In the genomic region with DNA sequence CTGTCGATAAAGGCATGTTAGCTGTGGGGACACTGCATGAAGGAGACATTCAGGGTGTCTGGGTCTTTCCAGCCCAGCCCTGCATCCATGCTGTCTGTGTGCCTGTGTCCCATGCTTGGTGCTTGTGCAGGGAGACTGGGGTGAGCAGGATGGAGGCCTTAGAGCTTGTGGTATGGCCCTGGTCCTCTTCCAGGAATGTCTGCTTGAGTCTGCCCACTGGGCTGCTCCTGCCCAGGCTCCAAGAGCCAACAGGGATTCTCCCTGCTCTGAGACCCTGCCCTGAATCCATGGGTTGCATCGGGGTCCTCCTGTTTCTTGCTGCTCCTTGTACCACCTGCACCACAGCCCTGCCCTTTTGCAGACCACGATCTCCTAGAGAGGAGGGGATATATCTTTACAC, we compare ENCODE assay signal across 24 cellular contexts. TPM values are rescaled to one million over a fixed set of nuclear protein-coding genes. Genes with fewer than 3 reads are reported as not detected.
"Had no signal": no experiment of that assay in that cellular context is flagged by ENCODE, and none has a peak within 500 bp of the region (broad histone marks: within the 10 kb centered on the region; RNA-seq: fewer than 3 reads in every experiment).

No MANE protein-coding gene starts in this region.

- H3K9me3 Mint-ChIP-seq: type B pancreatic cell had no signal

- H3K36me3 Mint-ChIP-seq: type B pancreatic cell had no signal

- H3K27me3 ChIP-seq: dorsolateral prefrontal cortex, pancreas, testis, tibial artery had no signal

- H3K4me3 Mint-ChIP-seq: immature natural killer cell, nephron progenitor cell, type B pancreatic cell had no signal

- H3K4me1 ChIP-seq: lower lobe of right lung, pancreas, testis had no signal

- H3K4me3 ChIP-seq: dorsolateral prefrontal cortex, lower lobe of right lung, pancreas, smooth muscle cell, testis, tibial artery had no signal

- ATAC-seq: left ventricle myocardium superior; lower lobe of right lung; pancreas; sciatic nerve; stimulated activated naive CD8-positive, alpha-beta T cell treated with anti-CD3 and anti-CD28 coated beads, Interleukin-15, Interleukin-2, amounts not matched to agents 100 U/mL and 50 U/mL, for 24 hours had no signal

- H3K4me2 ChIP-seq: smooth muscle cell had no signal

- H3K27ac ChIP-seq: lower lobe of right lung, pancreas, testis had no signal

- H3K9me3 ChIP-seq: lower lobe of right lung, pancreas, testis had no signal

- H3K4me1 Mint-ChIP-seq: nephron progenitor cell had no signal

- H3K27ac Mint-ChIP-seq: immature natural killer cell, nephron progenitor cell, progenitor cell of endocrine pancreas, type B pancreatic cell had no signal

- DNase-seq: cortex of kidney; dorsolateral prefrontal cortex; effector CD4-positive, alpha-beta T cell; hypothalamus; immature natural killer cell; kidney glomerular epithelial cell; left ventricle myocardium superior; lower lobe of right lung; nephron progenitor cell; occipital lobe; pancreas; stimulated activated CD4-positive, alpha-beta T cell treated with anti-CD3 and anti-CD28 coated beads, Interleukin-12 subunit alpha, Interleukin-12 subunit beta, amount 100 ng/mL, for 4 hours; stimulated activated CD4-positive, alpha-beta T cell treated with anti-CD3 and anti-CD28 coated beads, Interleukin-1b, Interleukin-23, amount 100 ng/mL, for 48 hours; stimulated activated CD4-positive, alpha-beta T cell treated with anti-CD3 and anti-CD28 coated beads, Interleukin-4, amount 100 ng/mL, for 1 hour; stimulated activated CD8-positive, alpha-beta memory T cell treated with anti-CD3 and anti-CD28 coated beads, Interleukin-4, amount 100 ng/mL, for 48 hours; stimulated activated naive CD8-positive, alpha-beta T cell treated with anti-CD3 and anti-CD28 coated beads, Interleukin-15, Interleukin-2, amounts not matched to agents 100 U/mL and 50 U/mL, for 24 hours; substantia nigra; testis had no signal

- H3K36me3 ChIP-seq: lower lobe of right lung, pancreas, tibial artery had no signal

RNA-seq across cellular contexts. Expression of gene ARHGAP22, which starts 31.4 kb away (rescaled TPM):
- polyA plus RNA-seq: immature natural killer cell had no signal

RNA-seq across cellular contexts. Expression of gene WDFY4, which starts 48.4 kb away (rescaled TPM):
- total RNA-seq: fibroblast of villous mesenchyme, smooth muscle cell had no signal
- polyA plus RNA-seq: smooth muscle cell had no signal
